ENCODE assay signal across 21 cellular contexts in the genomic region with DNA sequence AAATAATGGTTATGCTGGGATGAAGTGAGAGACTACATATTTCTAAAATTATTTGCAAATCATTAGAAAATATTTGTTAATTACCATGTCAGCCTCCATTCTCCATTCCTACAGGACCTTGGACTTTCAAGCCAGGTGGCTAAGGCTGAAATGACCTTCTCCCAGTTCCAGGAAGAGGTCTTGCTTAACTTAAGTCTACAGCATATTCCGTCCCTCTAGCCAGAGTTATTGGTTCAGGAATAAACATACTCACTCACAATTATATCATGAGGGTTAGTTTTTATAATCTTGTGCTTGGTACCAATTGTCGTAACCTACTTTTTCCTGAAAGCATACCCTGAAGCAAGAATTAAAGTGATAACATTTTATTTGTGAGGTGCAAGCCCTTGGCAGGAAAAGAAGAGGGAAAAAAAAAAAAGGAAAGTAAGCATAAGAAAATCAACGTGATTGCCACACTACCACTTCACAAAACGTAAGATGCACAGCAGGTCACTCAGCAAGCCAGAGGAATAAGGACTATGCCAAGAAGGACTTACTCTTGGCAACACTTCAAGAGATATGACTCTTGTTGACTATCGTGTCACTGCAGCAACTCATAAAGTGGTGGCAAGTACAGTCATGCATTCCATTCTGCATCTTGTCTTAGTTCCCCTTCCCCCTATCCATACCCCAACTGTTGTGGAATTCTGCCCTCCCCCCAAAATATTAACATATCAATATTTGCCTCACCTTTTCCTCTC.
DNase-seq lines count a peak whose midpoint lies in the region; ATAC-seq, FAIRE-seq and TF ChIP-seq lines count a peak whose summit lies in the region.
"Had no signal": no experiment of that assay in that cellular context is flagged by ENCODE, and none has a peak within 500 bp of the region (broad histone marks: within the 10 kb centered on the region; RNA-seq: fewer than 3 reads in every experiment).

No MANE protein-coding gene starts in this region.

- no peak for TF ChIP-seq EP300 in H1 (IDR thresholded peaks at IDR 0.05; ENCODE audit: borderline replicate concordance in 1 of 2, low read depth in 2 of 2, low read length in 2 of 2)
- TF ChIP-seq EP300 in transverse colon (IDR thresholded peaks at IDR 0.05; ENCODE audit: low read depth) = no peak

- no peak overlapping the region for H3K9ac ChIP-seq in H1 (replicated peaks in 1 of 4; ENCODE audit: extremely low read depth in 1 of 4, low read depth in 3 of 4, low read length in 3 of 4)

- POLR2A ChIA-PET in H1 (lab: Charles Lee; ENCODE audit: partially characterized antibody) = no interaction called here
- POLR2A ChIA-PET in activated CD8-positive, alpha-beta T cell treated with anti-CD3 and anti-CD28 coated beads, Interleukin-2, amount 10 ng/mL, durations not matched to agents 7 days and 5 days (lab: Charles Lee) = no interaction called here

- no peak overlapping the region for H2BK12ac ChIP-seq in H1 (ENCODE audit: low read depth, low read length)

- H3K14ac ChIP-seq in H1 (ENCODE audit: insufficient read length) = no peak overlapping the region

- no peak overlapping the region for H4K8ac ChIP-seq in H1 (ENCODE audit: extremely low read depth, insufficient read depth, low read length)

- no peak overlapping the region for H3K18ac ChIP-seq in H1 (ENCODE audit: extremely low read depth, low read length)

- H2AK5ac ChIP-seq in H1 (ENCODE audit: low read depth, low read length) = no peak overlapping the region

- intact Hi-C loops in mucosa of descending colon (cut with DNase I, micrococcal nuclease) (no loop called here), vagina (cut with DNase I) (no loop called here), left ventricle myocardium inferior (cut with micrococcal nuclease) (no loop called here), transverse colon (cut with DNase I; ENCODE audit: low total_unique reads) (no loop called here)

- CTCF ChIA-PET in H1 (lab: Charles Lee; ENCODE audit: partially characterized antibody) = no interaction called here
- CTCF ChIA-PET in activated CD8-positive, alpha-beta T cell treated with anti-CD3 and anti-CD28 coated beads, Interleukin-2, amount 10 ng/mL, durations not matched to agents 7 days and 5 days (lab: Charles Lee) = no interaction called here

- H2AFZ ChIP-seq in H1 (ENCODE audit: low read length) = peak overlapping the region; percentile 96

- H2BK20ac ChIP-seq in H1 (ENCODE audit: low read length) = no peak overlapping the region

- TF ChIP-seq RAD21 in H1 (IDR thresholded peaks at IDR 0.05 in 1 of 2, conservative IDR thresholded peaks at IDR 0.05 in 1 of 2; ENCODE audit: low read depth in 2 of 2, low read length in 2 of 2) = no peak

- H2BK120ac ChIP-seq in H1 (replicated peaks; ENCODE audit: low read depth, low read length) = no peak overlapping the region

- in situ Hi-C loops in transverse colon (cut with MboI; ENCODE audit: low pct_ligation_motif_present in 1 of 4, low pct_unique_long_range_greater_than_20kb in 1 of 4, low sequenced_read_pairs in 3 of 4) = no loop called here

- no peaks in the 10 kb centered on the region for H3K27me3 Mint-ChIP-seq in activated CD8-positive, alpha-beta T cell treated with anti-CD3 and anti-CD28 coated beads, Interleukin-2, amount 10 ng/mL, durations not matched to agents 7 days and 5 days (ENCODE audit: low read depth)
- H3K27me3 Mint-ChIP-seq: central memory CD8-positive, alpha-beta T cell; T-helper 17 cell had no signal

- no peak overlapping the region for H3K56ac ChIP-seq in H1 (replicated peaks; ENCODE audit: insufficient read length, low read depth, low read length)

- H3K9me3 ChIP-seq in H1 (ENCODE audit: insufficient read depth in 2 of 2, low read depth in 1 of 2, low read length in 1 of 2) (no peaks in the 10 kb centered on the region), mucosa of descending colon (no peaks in the 10 kb centered on the region), vagina (no peaks in the 10 kb centered on the region), left ventricle myocardium inferior (replicated peaks) (peaks cover 6% of the 10 kb centered on the region), transverse colon (no peaks in the 10 kb centered on the region)

- no peak for TF ChIP-seq CTCF in H1 (IDR thresholded peaks at IDR 0.05; ENCODE audit: control extremely low read depth in 1 of 3, insufficient read depth in 1 of 3, low read depth in 1 of 3, low read length in 3 of 3)
- TF ChIP-seq CTCF in mucosa of descending colon (IDR thresholded peaks at IDR 0.05) = no peak
- TF ChIP-seq CTCF in vagina (IDR thresholded peaks at IDR 0.05) = no peak
- TF ChIP-seq CTCF in left ventricle myocardium inferior (IDR thresholded peaks at IDR 0.05; ENCODE audit: borderline replicate concordance) = no peak
- no peak for TF ChIP-seq CTCF in transverse colon (IDR thresholded peaks at IDR 0.05)

- H2BK5ac ChIP-seq in H1 (ENCODE audit: low read depth, low read length) = no peak overlapping the region

- H3K23ac ChIP-seq in H1 (ENCODE audit: insufficient read length) = no peak overlapping the region

- H3K79me1 ChIP-seq in H1 (ENCODE audit: low read depth, low read length) = no peaks in the 10 kb centered on the region

- H4K5ac ChIP-seq in H1 (ENCODE audit: insufficient read length, low read depth, low read length) = no peak overlapping the region

- peaks cover 4% of the 10 kb centered on the region for H3K9me3 Mint-ChIP-seq in activated CD8-positive, alpha-beta T cell treated with anti-CD3 and anti-CD28 coated beads, Interleukin-2, amount 10 ng/mL, durations not matched to agents 7 days and 5 days (ENCODE audit: insufficient read depth)
- H3K9me3 Mint-ChIP-seq: central memory CD8-positive, alpha-beta T cell had no signal

- H3K36me3 ChIP-seq in H1 (ENCODE audit: control insufficient read depth in 2 of 4, insufficient read depth in 4 of 4, low read length in 3 of 4) (no peaks in the 10 kb centered on the region), mucosa of descending colon (ENCODE audit: low read depth) (no peaks in the 10 kb centered on the region), vagina (no peaks in the 10 kb centered on the region), left ventricle myocardium inferior (no peaks in the 10 kb centered on the region), transverse colon (no peaks in the 10 kb centered on the region)

- H3K4me3 ChIP-seq in H1 (ENCODE audit: extremely low read depth in 1 of 4, insufficient read depth in 2 of 4, low read depth in 3 of 4, low read length in 4 of 4) (no peak overlapping the region), mucosa of descending colon (no peak overlapping the region), vagina (no peak overlapping the region), left ventricle myocardium inferior (no peak overlapping the region), transverse colon (no peak overlapping the region)

- H4K20me1 ChIP-seq in H1 (replicated peaks in 1 of 2; ENCODE audit: control insufficient read depth in 1 of 2, insufficient read depth in 2 of 2, low read length in 2 of 2) = no peaks in the 10 kb centered on the region

- H3K4me1 ChIP-seq in H1 (replicated peaks in 1 of 4; ENCODE audit: control insufficient read depth in 3 of 4, insufficient read depth in 4 of 4, low read length in 3 of 4) = peaks cover 0 to 3% (median 1%) of the 10 kb centered on the region in 4 experiments; a peak in 2 of 7 replicates
- no peaks in the 10 kb centered on the region for H3K4me1 ChIP-seq in mucosa of descending colon (ENCODE audit: low read depth)
- no peaks in the 10 kb centered on the region for H3K4me1 ChIP-seq in vagina
- H3K4me1 ChIP-seq in left ventricle myocardium inferior = peaks cover 5% of the 10 kb centered on the region
- H3K4me1 ChIP-seq in transverse colon = peaks cover 0 to 3% (median 0%) of the 10 kb centered on the region in 4 donors

- H3K36me3 Mint-ChIP-seq in activated CD8-positive, alpha-beta T cell treated with anti-CD3 and anti-CD28 coated beads, Interleukin-2, amount 10 ng/mL, durations not matched to agents 7 days and 5 days (ENCODE audit: low read depth) = no peaks in the 10 kb centered on the region

- peak; percentile 92 for ATAC-seq in mucosa of descending colon
- ATAC-seq in activated CD8-positive, alpha-beta T cell treated with anti-CD3 and anti-CD28 coated beads, Interleukin-2, amount 10 ng/mL, durations not matched to agents 7 days and 5 days = no peak
- ATAC-seq: HCT116, left ventricle myocardium superior, sciatic nerve, T-helper 17 cell had no signal

- H3K27me3 ChIP-seq in H1 (replicated peaks in 1 of 4; ENCODE audit: control insufficient read depth in 3 of 4, extremely low read depth in 1 of 4, insufficient read depth in 3 of 4, low read length in 3 of 4) (no peaks in the 10 kb centered on the region), vagina (no peaks in the 10 kb centered on the region), left ventricle myocardium inferior (ENCODE audit: low read depth) (no peaks in the 10 kb centered on the region), transverse colon (no peaks in the 10 kb centered on the region)

- no peak for FAIRE-seq in H1 (lab: Jason Lieb, UNC)

- WGBS in H1 (ENCODE audit: extremely low coverage in 1 of 2, insufficient coverage in 1 of 2, insufficient read length in 1 of 2, insufficient replicate concordance in 2 of 2, low coverage in 1 of 2, low lambda C conversion rate in 2 of 2, missing lambda C conversion rate in 1 of 2), 2 experiments = 84% methylated on average over 5 of the region's 5 CpGs; no CpG with 5 or more reads in 1 of the 2 experiments
- 37 to 51% methylated on average over 5 of the region's 5 CpGs for WGBS in transverse colon (ENCODE audit: low coverage in 1 of 2), 2 donors

- peak overlapping the region in 1 of 2 experiments; percentile 16; a peak in 1 of 4 replicates for H3K4me2 ChIP-seq in H1 (ENCODE audit: insufficient read depth in 1 of 2, low read depth in 2 of 2, low read length in 2 of 2)

- H3K4me3 Mint-ChIP-seq in activated CD8-positive, alpha-beta T cell treated with anti-CD3 and anti-CD28 coated beads, Interleukin-2, amount 10 ng/mL, durations not matched to agents 7 days and 5 days = no peak overlapping the region
- H3K4me3 Mint-ChIP-seq: central memory CD8-positive, alpha-beta T cell; T-helper 17 cell had no signal

- H2BK15ac ChIP-seq in H1 (ENCODE audit: low read length) = no peak overlapping the region

- H3K4me1 Mint-ChIP-seq in activated CD8-positive, alpha-beta T cell treated with anti-CD3 and anti-CD28 coated beads, Interleukin-2, amount 10 ng/mL, durations not matched to agents 7 days and 5 days (ENCODE audit: low read depth) = no peaks in the 10 kb centered on the region
- H3K4me1 Mint-ChIP-seq: central memory CD8-positive, alpha-beta T cell; T-helper 17 cell had no signal

- TF ChIP-seq POLR2A in H1 (IDR thresholded peaks at IDR 0.05; ENCODE audit: control extremely low read depth in 1 of 2, low read depth in 2 of 2, low read length in 2 of 2) = no peak
- no peak for TF ChIP-seq POLR2A in vagina (IDR thresholded peaks at IDR 0.05)
- TF ChIP-seq POLR2A in transverse colon (IDR thresholded peaks at IDR 0.05) = no peak

- DNase-seq in GM04503 (ENCODE audit: low read depth) = peak; percentile 2
- DNase-seq in NCI-H460 (ENCODE audit: extremely low read depth, low read depth) = peak; percentile 1
- no peak for DNase-seq in H1 (ENCODE audit: low read depth in 1 of 2, low spot score in 2 of 2)
- DNase-seq in mucosa of descending colon = peak in 1 of 3 donors; percentile 15
- no peak for DNase-seq in vagina (ENCODE audit: extremely low spot score in 2 of 2)
- no peak for DNase-seq in left ventricle myocardium inferior
- no peak for DNase-seq in transverse colon
- no peak for DNase-seq in activated CD8-positive, alpha-beta T cell treated with anti-CD3 and anti-CD28 coated beads, Interleukin-2, amount 10 ng/mL, durations not matched to agents 7 days and 5 days
- DNase-seq: C1 segment of cervical spinal cord; DMS79 treated with DMSO at 0.1 percent for 48 hours; effector memory CD4-positive, alpha-beta T cell; Karpas-422; left ventricle myocardium superior; NCI-H1436; NCI-H2227 treated with DMSO at 0.1 percent for 48 hours; substantia nigra; T-helper 17 cell had no signal

- no peak overlapping the region for H3K4ac ChIP-seq in H1 (replicated peaks; ENCODE audit: insufficient read length, low read depth, low read length)

- no peaks in the 10 kb centered on the region for H3K23me2 ChIP-seq in H1 (ENCODE audit: low read depth, low read length)

- no peak overlapping the region for H3K27ac Mint-ChIP-seq in activated CD8-positive, alpha-beta T cell treated with anti-CD3 and anti-CD28 coated beads, Interleukin-2, amount 10 ng/mL, durations not matched to agents 7 days and 5 days
- H3K27ac Mint-ChIP-seq: activated T-helper 2 cell treated with anti-CD3 and anti-CD28 coated beads, Interferon-gamma antibody, Interleukin-2, Interleukin-4, amounts not matched to agents 10 μg/mL and 5 μg/mL and 100 μg/mL, durations not matched to agents 14 hours and 24 hours and 36 hours; T-helper 17 cell had no signal

- H4K91ac ChIP-seq in H1 (replicated peaks; ENCODE audit: insufficient read length, low read length) = no peak overlapping the region

- H3K27ac ChIP-seq in H1 (ENCODE audit: low read depth, low read length) = no peak overlapping the region
- no peak overlapping the region for H3K27ac ChIP-seq in vagina
- H3K27ac ChIP-seq in left ventricle myocardium inferior (replicated peaks) = no peak overlapping the region
- H3K27ac ChIP-seq in transverse colon = no peak overlapping the region

- H3K79me2 ChIP-seq in H1 (ENCODE audit: control insufficient read depth in 1 of 2, insufficient read depth in 2 of 2, low read length in 2 of 2) = no peaks in the 10 kb centered on the region

Comparison
In these comparisons a context has a peak if more than half of its experiments do, and no peak if none do; other contexts are left out.
1. DNase-seq: peak in GM04503 (single experiment) and NCI-H460 (single experiment); none in H1 (0 of 2), vagina (0 of 2), left ventricle myocardium inferior (single experiment), transverse colon (single experiment) and activated CD8-positive, alpha-beta T cell treated with anti-CD3 and anti-CD28 coated beads, Interleukin-2, amount 10 ng/mL, durations not matched to agents 7 days and 5 days (single experiment).